In the genomic region with DNA sequence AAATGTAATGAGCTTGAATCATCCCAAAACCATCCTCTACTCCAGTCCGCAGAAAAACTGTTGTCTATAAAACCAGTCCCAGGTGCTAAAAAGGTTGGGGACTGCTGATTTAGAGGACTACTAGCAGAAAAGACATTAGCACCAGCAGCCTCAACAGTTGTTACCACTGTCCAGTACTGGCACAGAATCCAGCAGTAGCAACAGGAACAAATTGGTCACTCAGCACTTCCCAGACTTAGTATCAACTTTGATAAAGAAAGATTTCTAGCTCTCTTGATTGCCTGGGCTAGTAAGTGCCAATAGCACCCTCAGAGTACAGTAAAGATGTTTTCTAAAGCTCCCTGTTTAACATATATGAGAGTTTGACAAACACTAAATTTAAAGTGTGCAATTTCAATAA, we compare ENCODE assay signal across 28 cellular contexts.
"Had no signal": no experiment of that assay in that cellular context is flagged by ENCODE, and none has a peak within 500 bp of the region (broad histone marks: within the 10 kb centered on the region; RNA-seq: fewer than 3 reads in every experiment).

No MANE protein-coding gene starts in this region.

- H3K4me1 ChIP-seq: prostate gland had no signal

- H3K4me2 ChIP-seq: smooth muscle cell had no signal

- H3K27me3 ChIP-seq: neutrophil, pancreas, right lobe of liver, sigmoid colon, spleen, stomach, thyroid gland, tibial nerve, upper lobe of left lung, vagina had no signal

- H3K4me3 ChIP-seq: pancreas, prostate gland, right lobe of liver, sigmoid colon, skin epidermis, smooth muscle cell, spleen, stomach, thoracic aorta, thyroid gland, tibial nerve, upper lobe of left lung, vagina had no signal

- H3K9me3 ChIP-seq: neutrophil, pancreas, prostate gland, right lobe of liver, sigmoid colon, stomach, thoracic aorta, thyroid gland, tibial nerve, upper lobe of left lung, vagina had no signal

- ATAC-seq: naive thymus-derived CD8-positive, alpha-beta T cell; natural killer cell treated with Interleukin-12 subunit alpha and Interleukin-12 subunit beta and Interleukin-15 and Interleukin-18, amount 100 ng/mL, for 72 hours; pancreas; right lobe of liver; stimulated activated naive B cell treated with anti-CD40 and anti-IgM and Interleukin-4, amounts not matched to agents 10 μg/mL and 1 μg/mL and 100 μg/mL, for 72 hours had no signal

- H3K27ac ChIP-seq: neutrophil, pancreas, prostate gland, right lobe of liver, sigmoid colon, skin epidermis, spleen, stomach, thoracic aorta, thyroid gland, tibial nerve, upper lobe of left lung, vagina had no signal

- H3K36me3 ChIP-seq: neutrophil, pancreas, prostate gland, right lobe of liver, sigmoid colon, stomach, thoracic aorta, thyroid gland, tibial nerve, upper lobe of left lung, vagina had no signal

- DNase-seq: naive thymus-derived CD8-positive, alpha-beta T cell; nephron progenitor cell; nucleus accumbens; pancreas; retina; right cardiac atrium; right lobe of liver; sigmoid colon; spleen; stimulated activated CD4-positive, alpha-beta T cell treated with anti-CD3 and anti-CD28 coated beads, Interleukin-12 subunit alpha, Interleukin-12 subunit beta, amount 100 ng/mL, for 4 hours; stimulated activated CD4-positive, alpha-beta T cell treated with anti-CD3 and anti-CD28 coated beads, Interleukin-1b, Interleukin-23, amount 100 ng/mL, for 48 hours; stimulated activated CD4-positive, alpha-beta T cell treated with anti-CD3 and anti-CD28 coated beads, Interleukin-4, amount 100 ng/mL, for 1 hour; stimulated activated CD4-positive, alpha-beta T cell treated with anti-CD3 and anti-CD28 coated beads, Interleukin-4, amount 100 ng/mL, for 4 hours; stimulated activated CD8-positive, alpha-beta memory T cell treated with anti-CD3 and anti-CD28 coated beads, Interleukin-4, amount 100 ng/mL, for 48 hours; stimulated activated naive B cell treated with anti-CD40 and anti-IgM and Interleukin-4, amounts not matched to agents 10 μg/mL and 1 μg/mL and 100 μg/mL, for 72 hours; stimulated activated naive CD4-positive, alpha-beta T cell treated with Interleukin-2 at 50 U/mL for 16 hours; stomach; thyroid gland; trophoblast cell; upper lobe of left lung had no signal
